16 cellular contexts compared by ENCODE assay signal in genomic region chr13:23654111-23655110, GRCh38.
DNase-seq lines count a peak whose midpoint lies in the region; ATAC-seq and TF ChIP-seq lines count a peak whose summit lies in the region.
"Had no signal": no experiment of that assay in that cellular context is flagged by ENCODE, and none has a peak within 500 bp of the region (broad histone marks: within the 10 kb centered on the region; RNA-seq: fewer than 3 reads in every experiment).

No MANE protein-coding gene starts in this region.

- TF ChIP-seq EP300 in esophagus muscularis mucosa (IDR thresholded peaks at IDR 0.05): no peak

- peaks cover 0 to 24% (median 5%) of the 10 kb centered on the region in 3 donors for H3K4me1 Mint-ChIP-seq in T-cell
- H3K4me1 Mint-ChIP-seq: activated T-helper 17 cell treated with anti-CD3 and anti-CD28 coated beads, Interleukin-2, amount 50 U/mL, for 72 hours had no signal

- no peaks in the 10 kb centered on the region for H3K79me2 ChIP-seq in Karpas-422 (ENCODE audit: low read length)

- no peak for TF ChIP-seq RAD21 in liver (IDR thresholded peaks at IDR 0.05)

- peaks cover 17 to 18% of the 10 kb centered on the region in 2 donors for H3K27me3 Mint-ChIP-seq in T-cell

- H3K27me3 ChIP-seq in AG04450 (ENCODE audit: control insufficient read depth, insufficient read depth, low read length) (no peaks in the 10 kb centered on the region), Karpas-422 (ENCODE audit: low read length) (no peaks in the 10 kb centered on the region), esophagus muscularis mucosa (no peaks in the 10 kb centered on the region), liver (ENCODE audit: control insufficient read depth in 4 of 4, insufficient read depth in 4 of 4, low read length in 3 of 4) (no peaks in the 10 kb centered on the region)

- no peaks in the 10 kb centered on the region for H3K9me2 ChIP-seq in Karpas-422 (replicated peaks; ENCODE audit: insufficient read depth, low read length)
- H3K9me2 ChIP-seq: SK-N-SH had no signal

- POLR2A ChIA-PET in AG04450 (lab: Yijun Ruan, JAX) (interaction anchor here (0.5 to 1.7 kb wide), 2 partner anchors 19 to 284 kb away, joined by 4 to 8 read pairs; no protein-coding TSS in a partner anchor), T-cell (lab: Charles Lee) (no interaction called here)

- no peak overlapping the region for H3K4me2 ChIP-seq in Karpas-422 (ENCODE audit: low read depth, low read length, poor library complexity, severe bottlenecking)
- H3K4me2 ChIP-seq: SK-N-SH had no signal

- WGBS in esophagus muscularis mucosa: 76% methylated on average over 11 of the region's 11 CpGs
- 58% methylated on average over 11 of the region's 11 CpGs for WGBS in liver

- H3K36me3 Mint-ChIP-seq in T-cell: no peaks in the 10 kb centered on the region
- H3K36me3 Mint-ChIP-seq: IgD-negative memory B cell had no signal

- DNase-seq in AG04450 (ENCODE audit: low read depth, low spot score) (no peak), Karpas-422 (peak; percentile 38), esophagus muscularis mucosa (ENCODE audit: extremely low spot score) (peak; percentile 72), activated gamma-delta T cell (lab: John Stamatoyannopoulos, UW) (no peak), NCI-H2227 (lab: John Stamatoyannopoulos, UW; ENCODE audit: unreplicated experiment) (no peak), T-cell (no peak)
- DNase-seq: activated CD4-positive, alpha-beta T cell treated with anti-CD3 and anti-CD28 coated beads for 4 hours; kidney glomerular epithelial cell; NCI-H1694; NCI-H774; SK-N-SH had no signal

- H3K4me1 ChIP-seq in Karpas-422 (ENCODE audit: low read length): no peaks in the 10 kb centered on the region
- H3K4me1 ChIP-seq in esophagus muscularis mucosa: peaks cover 12 to 33% (median 19%) of the 10 kb centered on the region in 4 donors
- no peaks in the 10 kb centered on the region for H3K4me1 ChIP-seq in liver (ENCODE audit: control insufficient read depth in 4 of 4, insufficient read depth in 4 of 4, low read length in 3 of 4)

- intact Hi-C loops in esophagus muscularis mucosa (cut with DNase I): no loop called here

- ATAC-seq in GM19463 (IDR thresholded peaks at IDR 0.05; ENCODE audit: unreplicated experiment) (no peak), T-cell (replicated peaks in 1 of 4) (no peak)
- ATAC-seq: activated T-helper 17 cell treated with anti-CD3 and anti-CD28 coated beads, Interleukin-2, amount 50 U/mL, for 72 hours had no signal

- H3K4me3 ChIP-seq in AG04450 (ENCODE audit: low read depth, low read length): no peak overlapping the region
- H3K4me3 ChIP-seq in Karpas-422 (ENCODE audit: low read length): no peak overlapping the region
- H3K4me3 ChIP-seq in esophagus muscularis mucosa: no peak overlapping the region
- H3K4me3 ChIP-seq in liver (ENCODE audit: low read depth in 1 of 3, low read length in 3 of 3): no peak overlapping the region
- H3K4me3 ChIP-seq: HAP-1 had no signal

- H3K9me3 ChIP-seq in AG04450 (ENCODE audit: control insufficient read depth, insufficient read depth, low read length) (no peaks in the 10 kb centered on the region; the same call in 1 of the 2 replicates), Karpas-422 (ENCODE audit: low read length) (no peaks in the 10 kb centered on the region), esophagus muscularis mucosa (no peaks in the 10 kb centered on the region), liver (ENCODE audit: control insufficient read depth in 4 of 4, low read length in 3 of 4) (no peaks in the 10 kb centered on the region)
- H3K9me3 ChIP-seq: HAP-1, SK-N-SH had no signal

- no peak for TF ChIP-seq POLR2A in esophagus muscularis mucosa (IDR thresholded peaks at IDR 0.05; ENCODE audit: low read depth)

- no peak overlapping the region for H3K4me3 Mint-ChIP-seq in T-cell
- H3K4me3 Mint-ChIP-seq: activated T-helper 17 cell treated with anti-CD3 and anti-CD28 coated beads, Interleukin-2, amount 50 U/mL, for 72 hours; IgD-negative memory B cell had no signal

- H4K20me1 ChIP-seq in Karpas-422 (ENCODE audit: insufficient read depth, low read depth, low read length): no peaks in the 10 kb centered on the region

- no peak overlapping the region for H2AFZ ChIP-seq in Karpas-422 (ENCODE audit: low read length)

- no peak overlapping the region for H3K27ac Mint-ChIP-seq in T-cell
- H3K27ac Mint-ChIP-seq: activated T-helper 17 cell treated with anti-CD3 and anti-CD28 coated beads, Interleukin-2, amount 50 U/mL, for 72 hours; IgD-negative memory B cell had no signal

- CTCF ChIA-PET in AG04450 (lab: Charles Lee) (interaction anchor here (0.5 to 0.6 kb wide), 2 partner anchors 24 to 144 kb away, joined by 3 to 9 read pairs; no protein-coding TSS in a partner anchor), T-cell (lab: Charles Lee) (interaction anchor here in 1 of 2 donors (0.8 kb wide), 1 partner anchor 564 kb away, joined by 3 read pairs; no protein-coding TSS in a partner anchor)

- H3K9ac ChIP-seq in Karpas-422 (ENCODE audit: low read length) (no peak overlapping the region), liver (ENCODE audit: low read depth in 1 of 2, low read length in 2 of 2) (no peak overlapping the region)
- H3K9ac ChIP-seq: SK-N-SH had no signal

- H3K27ac ChIP-seq in AG04450 (ENCODE audit: low read depth, low read length) (peak overlapping the region; percentile 79), Karpas-422 (ENCODE audit: low read length) (no peak overlapping the region), esophagus muscularis mucosa (replicated peaks in 1 of 4) (no peak overlapping the region), liver (ENCODE audit: low read depth in 1 of 2, low read length in 2 of 2) (peak overlapping the region in 1 of 2 donors; percentile 42)

- no peaks in the 10 kb centered on the region for H3K36me3 ChIP-seq in Karpas-422 (ENCODE audit: insufficient read depth, low read length)
- peaks cover 0 to 5% (median 0%) of the 10 kb centered on the region in 4 donors for H3K36me3 ChIP-seq in esophagus muscularis mucosa
- H3K36me3 ChIP-seq in liver (ENCODE audit: control insufficient read depth in 4 of 4, insufficient read depth in 3 of 4, low read depth in 1 of 4, low read length in 3 of 4): no peaks in the 10 kb centered on the region
- H3K36me3 ChIP-seq: HAP-1 had no signal

- no peak for TF ChIP-seq CTCF in AG04450 (IDR thresholded peaks at IDR 0.05; ENCODE audit: low read depth, low read length)
- no peak for TF ChIP-seq CTCF in esophagus muscularis mucosa (IDR thresholded peaks at IDR 0.05)
- TF ChIP-seq CTCF in liver (IDR thresholded peaks at IDR 0.05; ENCODE audit: low read depth, low read length, missing input control): no peak

- H3K9me3 Mint-ChIP-seq in T-cell: no peaks in the 10 kb centered on the region
- H3K9me3 Mint-ChIP-seq: activated T-helper 17 cell treated with anti-CD3 and anti-CD28 coated beads, Interleukin-2, amount 50 U/mL, for 72 hours; IgD-negative memory B cell had no signal

TF ChIP-seq in liver, 16 proteins besides CTCF, POLR2A, EP300 and RAD21:
- TF ChIP-seq HNF4A (conservative IDR thresholded peaks at IDR 0.05) (peak; percentile 39 to 46), SP1 (IDR thresholded peaks at IDR 0.05) (no peak)

Comparison
In these comparisons a context has a peak if more than half of its experiments do, and no peak if none do; other contexts are left out.
1. DNase-seq: peak in Karpas-422 (single experiment) and esophagus muscularis mucosa (single experiment); none in AG04450 (single experiment), activated gamma-delta T cell (single experiment), NCI-H2227 (single experiment) and T-cell (0 of 34).